2 cellular contexts compared by ENCODE assay signal in the genomic region with DNA sequence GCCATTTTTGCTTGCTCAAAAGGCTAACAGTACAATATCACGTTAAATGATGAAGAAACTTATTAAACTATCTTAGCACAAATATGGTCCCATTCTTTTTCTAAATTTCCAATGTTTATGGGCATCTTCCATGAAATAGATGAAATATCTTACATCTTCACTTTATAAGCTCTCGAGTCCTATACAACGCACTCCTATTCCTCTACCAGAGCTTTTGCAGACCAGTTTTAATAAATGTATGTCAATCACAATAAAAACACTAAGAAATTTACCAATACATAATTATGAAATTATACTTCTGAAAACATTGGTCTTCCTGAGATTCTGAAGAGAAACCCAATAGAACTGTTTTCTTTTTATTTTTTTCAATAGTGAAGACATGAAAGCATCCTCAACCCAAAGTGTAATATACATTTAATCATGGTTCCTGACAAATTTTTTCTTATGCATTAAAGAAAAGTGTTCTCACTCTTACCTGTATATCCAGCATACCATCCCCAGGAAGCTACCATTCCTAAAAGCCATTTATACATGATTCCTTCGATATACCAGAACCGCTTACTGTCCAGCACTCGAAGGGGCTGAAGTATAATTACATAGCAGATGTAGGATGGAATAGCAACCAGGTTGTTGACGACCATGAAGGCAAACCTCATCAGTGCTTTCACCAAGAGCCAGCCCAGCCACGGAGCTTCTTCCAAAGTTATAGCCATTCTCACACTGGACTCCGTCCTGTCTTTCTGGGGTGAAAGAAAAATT.
TF ChIP-seq lines count a peak whose summit lies in the region.

No MANE protein-coding gene starts in this region.

TF ChIP-seq in A549, 52 proteins besides CTCF, POLR2A, EP300 and RAD21 (continued from another document):
- TF ChIP-seq, protein P1, sequence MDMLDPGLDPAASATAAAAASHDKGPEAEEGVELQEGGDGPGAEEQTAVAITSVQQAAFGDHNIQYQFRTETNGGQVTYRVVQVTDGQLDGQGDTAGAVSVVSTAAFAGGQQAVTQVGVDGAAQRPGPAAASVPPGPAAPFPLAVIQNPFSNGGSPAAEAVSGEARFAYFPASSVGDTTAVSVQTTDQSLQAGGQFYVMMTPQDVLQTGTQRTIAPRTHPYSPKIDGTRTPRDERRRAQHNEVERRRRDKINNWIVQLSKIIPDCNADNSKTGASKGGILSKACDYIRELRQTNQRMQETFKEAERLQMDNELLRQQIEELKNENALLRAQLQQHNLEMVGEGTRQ (IDR thresholded peaks at IDR 0.05) = no peak
- TF ChIP-seq ZC3H11A (IDR thresholded peaks at IDR 0.05) = no peak
- TF ChIP-seq, protein P2, sequence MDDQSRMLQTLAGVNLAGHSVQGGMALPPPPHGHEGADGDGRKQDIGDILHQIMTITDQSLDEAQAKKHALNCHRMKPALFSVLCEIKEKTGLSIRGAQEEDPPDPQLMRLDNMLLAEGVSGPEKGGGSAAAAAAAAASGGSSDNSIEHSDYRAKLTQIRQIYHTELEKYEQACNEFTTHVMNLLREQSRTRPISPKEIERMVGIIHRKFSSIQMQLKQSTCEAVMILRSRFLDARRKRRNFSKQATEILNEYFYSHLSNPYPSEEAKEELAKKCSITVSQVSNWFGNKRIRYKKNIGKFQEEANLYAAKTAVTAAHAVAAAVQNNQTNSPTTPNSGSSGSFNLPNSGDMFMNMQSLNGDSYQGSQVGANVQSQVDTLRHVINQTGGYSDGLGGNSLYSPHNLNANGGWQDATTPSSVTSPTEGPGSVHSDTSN (IDR thresholded peaks at IDR 0.05) = no peak
- no peak for TF ChIP-seq ZSCAN20 (CRISPR knock-in tag; IDR thresholded peaks at IDR 0.05)
- no peak for TF ChIP-seq E2F6 (IDR thresholded peaks at IDR 0.05; ENCODE audit: borderline replicate concordance, low read depth)
- TF ChIP-seq RNF2 (IDR thresholded peaks at IDR 0.05; ENCODE audit: borderline replicate concordance, low read depth) = no peak
- TF ChIP-seq TP53 (CRISPR knock-in tag; IDR thresholded peaks at IDR 0.05) = no peak

TF ChIP-seq in GM12878, 131 proteins besides CTCF, POLR2A, EP300 and RAD21:
- TF ChIP-seq ZBTB40 (IDR thresholded peaks at IDR 0.05; ENCODE audit: borderline replicate concordance) (peak; percentile 36; the same call in 1 of the 2 replicates), JUNB (IDR thresholded peaks at IDR 0.05) (no peak), ZSCAN29 (IDR thresholded peaks at IDR 0.05) (no peak), MLLT1 (IDR thresholded peaks at IDR 0.05) (peak; percentile 90; the same call in 1 of the 2 replicates)
- TF ChIP-seq, protein P3, sequence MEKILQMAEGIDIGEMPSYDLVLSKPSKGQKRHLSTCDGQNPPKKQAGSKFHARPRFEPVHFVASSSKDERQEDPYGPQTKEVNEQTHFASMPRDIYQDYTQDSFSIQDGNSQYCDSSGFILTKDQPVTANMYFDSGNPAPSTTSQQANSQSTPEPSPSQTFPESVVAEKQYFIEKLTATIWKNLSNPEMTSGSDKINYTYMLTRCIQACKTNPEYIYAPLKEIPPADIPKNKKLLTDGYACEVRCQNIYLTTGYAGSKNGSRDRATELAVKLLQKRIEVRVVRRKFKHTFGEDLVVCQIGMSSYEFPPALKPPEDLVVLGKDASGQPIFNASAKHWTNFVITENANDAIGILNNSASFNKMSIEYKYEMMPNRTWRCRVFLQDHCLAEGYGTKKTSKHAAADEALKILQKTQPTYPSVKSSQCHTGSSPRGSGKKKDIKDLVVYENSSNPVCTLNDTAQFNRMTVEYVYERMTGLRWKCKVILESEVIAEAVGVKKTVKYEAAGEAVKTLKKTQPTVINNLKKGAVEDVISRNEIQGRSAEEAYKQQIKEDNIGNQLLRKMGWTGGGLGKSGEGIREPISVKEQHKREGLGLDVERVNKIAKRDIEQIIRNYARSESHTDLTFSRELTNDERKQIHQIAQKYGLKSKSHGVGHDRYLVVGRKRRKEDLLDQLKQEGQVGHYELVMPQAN (conservative IDR thresholded peaks at IDR 0.05) = no peak
- TF ChIP-seq, protein P4, sequence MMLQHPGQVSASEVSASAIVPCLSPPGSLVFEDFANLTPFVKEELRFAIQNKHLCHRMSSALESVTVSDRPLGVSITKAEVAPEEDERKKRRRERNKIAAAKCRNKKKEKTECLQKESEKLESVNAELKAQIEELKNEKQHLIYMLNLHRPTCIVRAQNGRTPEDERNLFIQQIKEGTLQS (IDR thresholded peaks at IDR 0.05; ENCODE audit: borderline replicate concordance, extremely low read depth, low read depth, low read length) = no peak
TF ChIP-seq in GM12878: peak in this region for 2.
